Comparison of ENCODE assay signal across 21 cellular contexts in the genomic region with DNA sequence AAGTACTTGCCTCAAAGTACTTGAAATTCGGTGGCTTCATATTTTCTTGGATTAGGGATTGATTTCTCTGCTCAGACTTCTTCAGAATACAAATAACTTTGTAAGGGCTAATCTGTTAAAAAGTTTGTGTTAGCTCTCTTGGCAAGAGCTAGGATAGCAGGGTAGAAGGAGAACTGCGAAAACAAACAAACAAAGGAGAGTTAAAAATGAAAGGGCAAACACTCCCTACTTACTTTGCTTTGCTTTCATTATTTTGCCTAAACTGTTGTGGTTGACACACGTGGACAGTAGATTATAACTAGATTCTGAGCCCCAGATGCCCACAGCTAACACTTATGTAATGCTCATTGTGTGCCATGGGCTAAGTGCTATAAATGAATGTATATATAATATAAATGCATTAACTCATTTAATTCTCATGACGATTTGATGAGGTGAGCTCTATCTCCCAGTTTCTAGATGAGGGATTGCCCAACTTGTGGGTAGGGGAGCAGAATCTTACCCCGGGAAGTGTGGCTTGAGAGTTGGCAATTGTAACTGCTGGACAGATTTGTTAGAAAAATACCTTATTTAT. TPM values are rescaled to one million over a fixed set of nuclear protein-coding genes. Genes with fewer than 3 reads are reported as not detected.
"Had no signal": no experiment of that assay in that cellular context is flagged by ENCODE, and none has a peak within 500 bp of the region (broad histone marks: within the 10 kb centered on the region; RNA-seq: fewer than 3 reads in every experiment).

No MANE protein-coding gene starts in this region.

- H3K27ac ChIP-seq: dorsolateral prefrontal cortex, prostate gland, skin epidermis, thoracic aorta, tibial nerve, upper lobe of right lung, uterus had no signal

- H3K27ac Mint-ChIP-seq: memory B cell; mesothelial cell of epicardium; naive B cell; natural killer cell treated with Interleukin-12 subunit alpha and Interleukin-12 subunit beta and Interleukin-15 and Interleukin-18, amount 100 ng/mL, for 72 hours; stimulated activated naive B cell treated with anti-CD40 and anti-IgM and Interleukin-4, amounts not matched to agents 10 μg/mL and 1 μg/mL and 100 μg/mL, for 72 hours; stimulated activated naive CD8-positive, alpha-beta T cell treated with anti-CD3 and anti-CD28 coated beads, Interleukin-15, Interleukin-2, amounts not matched to agents 100 ng/mL and 50 ng/mL, for 24 hours had no signal

- H3K36me3 Mint-ChIP-seq: memory B cell; naive B cell; natural killer cell treated with Interleukin-12 subunit alpha and Interleukin-12 subunit beta and Interleukin-15 and Interleukin-18, amount 100 ng/mL, for 72 hours; stimulated activated naive B cell treated with anti-CD40 and anti-IgM and Interleukin-4, amounts not matched to agents 10 μg/mL and 1 μg/mL and 100 μg/mL, for 72 hours had no signal

- H3K9me3 ChIP-seq: mucosa of descending colon, prostate gland, thoracic aorta, tibial nerve, upper lobe of right lung, uterus had no signal

- H3K4me1 Mint-ChIP-seq: memory B cell; naive B cell; stimulated activated naive B cell treated with anti-CD40 and anti-IgM and Interleukin-4, amounts not matched to agents 10 μg/mL and 1 μg/mL and 100 μg/mL, for 72 hours had no signal

- DNase-seq: dorsolateral prefrontal cortex; effector CD4-positive, alpha-beta T cell; head of caudate nucleus; mucosa of descending colon; naive B cell; nucleus accumbens; right cardiac atrium; stimulated activated CD4-positive, alpha-beta T cell treated with anti-CD3 and anti-CD28 coated beads, Interleukin-15, amount 100 ng/mL, for 24 hours; stimulated activated CD4-positive, alpha-beta T cell treated with anti-CD3 and anti-CD28 coated beads, Interleukin-2, amount 100 ng/mL, for 48 hours; stimulated activated naive B cell treated with anti-CD40 and anti-IgM and Interleukin-4, amounts not matched to agents 10 μg/mL and 1 μg/mL and 100 μg/mL, for 72 hours; upper lobe of right lung; uterus had no signal

- H3K4me3 ChIP-seq: dorsolateral prefrontal cortex, lung, mucosa of descending colon, prostate gland, skin epidermis, thoracic aorta, tibial nerve, upper lobe of right lung, uterus had no signal

- H3K9me3 Mint-ChIP-seq: memory B cell; naive B cell; stimulated activated naive B cell treated with anti-CD40 and anti-IgM and Interleukin-4, amounts not matched to agents 10 μg/mL and 1 μg/mL and 100 μg/mL, for 72 hours; stimulated activated naive CD8-positive, alpha-beta T cell treated with anti-CD3 and anti-CD28 coated beads, Interleukin-15, Interleukin-2, amounts not matched to agents 100 ng/mL and 50 ng/mL, for 24 hours had no signal

- H3K27me3 Mint-ChIP-seq: natural killer cell treated with Interleukin-12 subunit alpha and Interleukin-12 subunit beta and Interleukin-15 and Interleukin-18, amount 100 ng/mL, for 72 hours; stimulated activated naive CD8-positive, alpha-beta T cell treated with anti-CD3 and anti-CD28 coated beads, Interleukin-15, Interleukin-2, amounts not matched to agents 100 ng/mL and 50 ng/mL, for 24 hours had no signal

- ATAC-seq: mucosa of descending colon; natural killer cell treated with Interleukin-12 subunit alpha and Interleukin-12 subunit beta and Interleukin-15 and Interleukin-18, amount 100 ng/mL, for 72 hours; right cardiac atrium; stimulated activated naive B cell treated with anti-CD40 and anti-IgM and Interleukin-4, amounts not matched to agents 10 μg/mL and 1 μg/mL and 100 μg/mL, for 72 hours; upper lobe of right lung had no signal

- H3K4me1 ChIP-seq: prostate gland, upper lobe of right lung, uterus had no signal

- H3K27me3 ChIP-seq: tibial nerve, upper lobe of right lung, uterus had no signal

- H3K4me3 Mint-ChIP-seq: memory B cell; mesothelial cell of epicardium; naive B cell; natural killer cell treated with Interleukin-12 subunit alpha and Interleukin-12 subunit beta and Interleukin-15 and Interleukin-18, amount 100 ng/mL, for 72 hours; stimulated activated naive B cell treated with anti-CD40 and anti-IgM and Interleukin-4, amounts not matched to agents 10 μg/mL and 1 μg/mL and 100 μg/mL, for 72 hours; stimulated activated naive CD8-positive, alpha-beta T cell treated with anti-CD3 and anti-CD28 coated beads, Interleukin-15, Interleukin-2, amounts not matched to agents 100 ng/mL and 50 ng/mL, for 24 hours had no signal

- H3K36me3 ChIP-seq: prostate gland, thoracic aorta, tibial nerve, upper lobe of right lung, uterus had no signal

RNA-seq across cellular contexts. Expression of a gene that starts 48.7 kb away (rescaled TPM):
- total RNA-seq: natural killer cell treated with Interleukin-12 subunit alpha and Interleukin-12 subunit beta and Interleukin-15 and Interleukin-18, amount 100 ng/mL, for 72 hours had no signal
